Comparison of ENCODE assay signal across 8 cellular contexts in the genomic region with DNA sequence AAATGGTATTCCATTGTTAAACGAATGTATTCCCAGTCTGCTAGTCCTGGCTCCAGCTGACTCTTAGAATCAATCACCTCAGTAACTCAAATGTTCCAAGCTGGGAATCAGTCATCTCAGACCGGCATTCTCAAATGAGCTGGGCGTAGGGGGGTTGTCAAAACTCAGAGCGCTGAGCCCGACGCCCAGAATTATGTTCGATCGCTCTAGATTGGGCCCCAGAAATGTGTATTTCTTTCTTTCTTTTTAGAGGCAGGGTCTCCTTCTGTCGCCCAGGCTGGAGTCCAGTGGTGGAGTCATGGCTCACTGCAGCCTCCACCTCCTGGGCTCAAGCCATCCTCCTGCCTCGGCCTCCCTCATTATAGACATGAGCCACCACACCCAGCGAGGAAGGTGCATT.
A peak's percentile ranks its signal among the peaks of the same experiment; 100 is the strongest.
DNase-seq lines count a peak whose midpoint lies in the region; ATAC-seq and TF ChIP-seq lines count a peak whose summit lies in the region.

No MANE protein-coding gene starts in this region.

- H3K27me3 ChIP-seq in GM23248 (replicated peaks; ENCODE audit: insufficient read depth) = peaks cover 35% of the 10 kb centered on the region
- H3K27me3 ChIP-seq in hepatocyte = peaks cover 46% of the 10 kb centered on the region

- peak overlapping the region; percentile 67 for H3K4me3 ChIP-seq in GM23248
- H3K4me3 ChIP-seq in hepatocyte = no peak overlapping the region
- peak overlapping the region; percentile 59 for H3K4me3 ChIP-seq in retinal pigment epithelial cell (ENCODE audit: low read length)

- H3K36me3 ChIP-seq in GM23248 (ENCODE audit: low read depth) (no peaks in the 10 kb centered on the region), hepatocyte (replicated peaks; ENCODE audit: insufficient read depth, low read depth) (no peaks in the 10 kb centered on the region)

- H3K27ac ChIP-seq in GM23248 (no peak overlapping the region), hepatocyte (peak overlapping the region; percentile 91)

- no peak for DNase-seq in GM23248
- DNase-seq in activated CD8-positive, alpha-beta T cell treated with anti-CD3 and anti-CD28 coated beads, Interleukin-2, amount 10 ng/mL, durations not matched to agents 7 days and 5 days = no peak
- no peak for DNase-seq in hepatocyte (ENCODE audit: low spot score)
- DNase-seq in retinal pigment epithelial cell (ENCODE audit: low read depth) = no peak
- no peak for DNase-seq in activated effector memory CD4-positive, alpha-beta T cell treated with Interleukin-2 at 50 U/mL for 16 hours
- no peak for DNase-seq in occipital lobe (lab: John Stamatoyannopoulos, UW)

- H3K4me1 Mint-ChIP-seq in activated CD8-positive, alpha-beta T cell treated with anti-CD3 and anti-CD28 coated beads, Interleukin-2, amount 10 ng/mL, durations not matched to agents 7 days and 5 days (ENCODE audit: low read depth) = peaks cover 20% of the 10 kb centered on the region

- peaks cover 49% of the 10 kb centered on the region for H3K27me3 Mint-ChIP-seq in activated CD8-positive, alpha-beta T cell treated with anti-CD3 and anti-CD28 coated beads, Interleukin-2, amount 10 ng/mL, durations not matched to agents 7 days and 5 days (ENCODE audit: low read depth)

- no peak overlapping the region for H3K9ac ChIP-seq in GM23248

- H3K9me2 ChIP-seq in GM23248 (ENCODE audit: insufficient read depth) (no peaks in the 10 kb centered on the region), hepatocyte (replicated peaks; ENCODE audit: insufficient read depth) (no peaks in the 10 kb centered on the region)

- TF ChIP-seq CTCF in hepatocyte (IDR thresholded peaks at IDR 0.05; ENCODE audit: poor library complexity) (no peak), retinal pigment epithelial cell (conservative IDR thresholded peaks at IDR 0.05; ENCODE audit: low read depth, low read length) (no peak)

- H3K4me1 ChIP-seq in GM23248 (ENCODE audit: insufficient read depth) (no peaks in the 10 kb centered on the region), hepatocyte (ENCODE audit: insufficient read depth) (peaks cover 3% of the 10 kb centered on the region)

- no peak overlapping the region for H3K27ac Mint-ChIP-seq in activated CD8-positive, alpha-beta T cell treated with anti-CD3 and anti-CD28 coated beads, Interleukin-2, amount 10 ng/mL, durations not matched to agents 7 days and 5 days

- H3K4me2 ChIP-seq in GM23248 (ENCODE audit: unreplicated experiment) = peak overlapping the region; percentile 91
- H3K4me2 ChIP-seq in hepatocyte = peak overlapping the region; percentile 90

- no peaks in the 10 kb centered on the region for H3F3A ChIP-seq in GM23248 (ENCODE audit: insufficient read depth)

- H3K9me3 ChIP-seq in GM23248 (ENCODE audit: low read depth) (no peaks in the 10 kb centered on the region), hepatocyte (ENCODE audit: low read depth) (no peaks in the 10 kb centered on the region)

- no peaks in the 10 kb centered on the region for H3K36me3 Mint-ChIP-seq in activated CD8-positive, alpha-beta T cell treated with anti-CD3 and anti-CD28 coated beads, Interleukin-2, amount 10 ng/mL, durations not matched to agents 7 days and 5 days (ENCODE audit: low read depth)

- H4K20me1 ChIP-seq in GM23248 (ENCODE audit: insufficient read depth) = no peaks in the 10 kb centered on the region
- H4K20me1 ChIP-seq in hepatocyte (ENCODE audit: insufficient read depth, poor library complexity, severe bottlenecking) = no peaks in the 10 kb centered on the region

- 73 to 79% methylated on average over 11 of the region's 11 CpGs for WGBS in GM23248 (ENCODE audit: low coverage in 1 of 2, low lambda C conversion rate in 2 of 2, missing lambda C conversion rate in 2 of 2), 2 experiments
- 74% methylated on average over 11 of the region's 11 CpGs for WGBS in hepatocyte (ENCODE audit: low lambda C conversion rate, missing lambda C conversion rate)

- POLR2A ChIA-PET in activated CD8-positive, alpha-beta T cell treated with anti-CD3 and anti-CD28 coated beads, Interleukin-2, amount 10 ng/mL, durations not matched to agents 7 days and 5 days (lab: Charles Lee) = no interaction called here

- no peak for ATAC-seq in activated CD8-positive, alpha-beta T cell treated with anti-CD3 and anti-CD28 coated beads, Interleukin-2, amount 10 ng/mL, durations not matched to agents 7 days and 5 days
- ATAC-seq in HG03135 (IDR thresholded peaks at IDR 0.05; ENCODE audit: unreplicated experiment) (no peak), HG02678 (IDR thresholded peaks at IDR 0.05; ENCODE audit: unreplicated experiment) (no peak)

- in situ Hi-C loops in GM23248 (cut with MboI) = no loop called here

- H2AFZ ChIP-seq in GM23248 (peak overlapping the region; percentile 78), hepatocyte (peak overlapping the region; percentile 80)

- CTCF ChIA-PET in activated CD8-positive, alpha-beta T cell treated with anti-CD3 and anti-CD28 coated beads, Interleukin-2, amount 10 ng/mL, durations not matched to agents 7 days and 5 days (lab: Charles Lee) = interaction anchor here (1.2 kb wide), 1 partner anchor 29 kb away, joined by 3 read pairs; no protein-coding TSS in a partner anchor

- H3K4me3 Mint-ChIP-seq in activated CD8-positive, alpha-beta T cell treated with anti-CD3 and anti-CD28 coated beads, Interleukin-2, amount 10 ng/mL, durations not matched to agents 7 days and 5 days = peak overlapping the region; percentile 73

- no peaks in the 10 kb centered on the region for H3K9me3 Mint-ChIP-seq in activated CD8-positive, alpha-beta T cell treated with anti-CD3 and anti-CD28 coated beads, Interleukin-2, amount 10 ng/mL, durations not matched to agents 7 days and 5 days (ENCODE audit: insufficient read depth)

- H3K79me2 ChIP-seq in GM23248 (ENCODE audit: insufficient read depth) = no peaks in the 10 kb centered on the region
- H3K79me2 ChIP-seq in hepatocyte = no peaks in the 10 kb centered on the region
